In the genomic region with DNA sequence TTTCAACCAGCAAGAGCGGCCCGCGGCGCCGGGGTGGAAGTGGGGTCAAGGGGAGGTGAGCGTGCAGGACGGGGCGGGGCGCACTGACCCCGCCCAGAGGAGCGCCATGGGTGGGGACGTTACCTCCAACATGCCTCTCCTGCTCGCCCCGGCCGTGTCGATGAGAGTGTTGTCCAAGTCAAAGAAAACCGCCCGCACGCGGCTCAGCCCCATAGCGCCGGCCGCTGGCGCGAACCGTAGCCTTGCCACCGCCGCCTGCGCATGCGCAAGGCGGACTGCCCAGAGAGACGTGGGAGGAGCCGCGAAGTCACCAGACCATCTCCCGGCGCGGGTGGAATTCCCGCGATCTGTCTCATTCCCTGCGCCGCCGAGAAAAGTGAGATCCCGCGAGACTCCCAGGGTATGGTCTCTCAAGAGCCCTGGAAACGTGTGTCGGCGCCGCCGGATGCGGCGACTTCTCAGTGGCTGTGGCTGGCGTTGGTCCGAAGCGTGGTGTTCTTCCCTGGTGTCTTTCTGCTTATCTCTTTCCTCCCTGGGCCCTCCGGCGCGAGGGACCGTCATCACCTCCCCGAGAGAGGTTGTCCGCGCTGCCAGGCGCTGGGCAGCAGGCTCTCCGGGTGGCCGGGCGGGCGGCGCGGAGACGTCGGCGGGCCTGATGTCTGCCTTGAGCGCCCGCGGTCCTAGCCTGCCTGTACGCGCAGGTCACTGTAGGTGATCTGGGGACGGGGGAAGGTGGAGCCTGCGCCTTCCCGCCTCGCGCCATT, we compare ENCODE assay signal across 1 cellular context.
TF ChIP-seq lines count a peak whose summit lies in the region.

A gene with protein sequence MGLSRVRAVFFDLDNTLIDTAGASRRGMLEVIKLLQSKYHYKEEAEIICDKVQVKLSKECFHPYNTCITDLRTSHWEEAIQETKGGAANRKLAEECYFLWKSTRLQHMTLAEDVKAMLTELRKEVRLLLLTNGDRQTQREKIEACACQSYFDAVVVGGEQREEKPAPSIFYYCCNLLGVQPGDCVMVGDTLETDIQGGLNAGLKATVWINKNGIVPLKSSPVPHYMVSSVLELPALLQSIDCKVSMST (minus strand): TSS at position 279 of the 764 bp plus-strand sequence. CDS start 66 bp downstream, at position 213.

TF ChIP-seq in SK-N-SH, 30 proteins besides CTCF, POLR2A, EP300 and RAD21 (continued from another document):
- TF ChIP-seq, protein P1, sequence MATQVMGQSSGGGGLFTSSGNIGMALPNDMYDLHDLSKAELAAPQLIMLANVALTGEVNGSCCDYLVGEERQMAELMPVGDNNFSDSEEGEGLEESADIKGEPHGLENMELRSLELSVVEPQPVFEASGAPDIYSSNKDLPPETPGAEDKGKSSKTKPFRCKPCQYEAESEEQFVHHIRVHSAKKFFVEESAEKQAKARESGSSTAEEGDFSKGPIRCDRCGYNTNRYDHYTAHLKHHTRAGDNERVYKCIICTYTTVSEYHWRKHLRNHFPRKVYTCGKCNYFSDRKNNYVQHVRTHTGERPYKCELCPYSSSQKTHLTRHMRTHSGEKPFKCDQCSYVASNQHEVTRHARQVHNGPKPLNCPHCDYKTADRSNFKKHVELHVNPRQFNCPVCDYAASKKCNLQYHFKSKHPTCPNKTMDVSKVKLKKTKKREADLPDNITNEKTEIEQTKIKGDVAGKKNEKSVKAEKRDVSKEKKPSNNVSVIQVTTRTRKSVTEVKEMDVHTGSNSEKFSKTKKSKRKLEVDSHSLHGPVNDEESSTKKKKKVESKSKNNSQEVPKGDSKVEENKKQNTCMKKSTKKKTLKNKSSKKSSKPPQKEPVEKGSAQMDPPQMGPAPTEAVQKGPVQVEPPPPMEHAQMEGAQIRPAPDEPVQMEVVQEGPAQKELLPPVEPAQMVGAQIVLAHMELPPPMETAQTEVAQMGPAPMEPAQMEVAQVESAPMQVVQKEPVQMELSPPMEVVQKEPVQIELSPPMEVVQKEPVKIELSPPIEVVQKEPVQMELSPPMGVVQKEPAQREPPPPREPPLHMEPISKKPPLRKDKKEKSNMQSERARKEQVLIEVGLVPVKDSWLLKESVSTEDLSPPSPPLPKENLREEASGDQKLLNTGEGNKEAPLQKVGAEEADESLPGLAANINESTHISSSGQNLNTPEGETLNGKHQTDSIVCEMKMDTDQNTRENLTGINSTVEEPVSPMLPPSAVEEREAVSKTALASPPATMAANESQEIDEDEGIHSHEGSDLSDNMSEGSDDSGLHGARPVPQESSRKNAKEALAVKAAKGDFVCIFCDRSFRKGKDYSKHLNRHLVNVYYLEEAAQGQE (IDR thresholded peaks at IDR 0.05; ENCODE audit: low read depth, low read length), result no peak; the same call in 1 of the 2 replicates
- TF ChIP-seq, protein P2, sequence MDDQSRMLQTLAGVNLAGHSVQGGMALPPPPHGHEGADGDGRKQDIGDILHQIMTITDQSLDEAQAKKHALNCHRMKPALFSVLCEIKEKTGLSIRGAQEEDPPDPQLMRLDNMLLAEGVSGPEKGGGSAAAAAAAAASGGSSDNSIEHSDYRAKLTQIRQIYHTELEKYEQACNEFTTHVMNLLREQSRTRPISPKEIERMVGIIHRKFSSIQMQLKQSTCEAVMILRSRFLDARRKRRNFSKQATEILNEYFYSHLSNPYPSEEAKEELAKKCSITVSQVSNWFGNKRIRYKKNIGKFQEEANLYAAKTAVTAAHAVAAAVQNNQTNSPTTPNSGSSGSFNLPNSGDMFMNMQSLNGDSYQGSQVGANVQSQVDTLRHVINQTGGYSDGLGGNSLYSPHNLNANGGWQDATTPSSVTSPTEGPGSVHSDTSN (IDR thresholded peaks at IDR 0.05), result no peak
- TF ChIP-seq ELF1 (IDR thresholded peaks at IDR 0.05) (no peak), FOXM1 (IDR thresholded peaks at IDR 0.05; ENCODE audit: low read depth) (no peak), FOXJ3 (CRISPR knock-in tag; IDR thresholded peaks at IDR 0.05) (no peak; the same call in 1 of the 2 replicates), TEAD4 (IDR thresholded peaks at IDR 0.05; ENCODE audit: borderline replicate concordance, insufficient read depth) (no peak), RXRA (IDR thresholded peaks at IDR 0.05; ENCODE audit: borderline replicate concordance, low read depth) (peak; percentile 46; the same call in 1 of the 2 replicates), RCOR1 (IDR thresholded peaks at IDR 0.05; ENCODE audit: low read length) (no peak), CHD2 (IDR thresholded peaks at IDR 0.05; ENCODE audit: low read length, partially characterized antibody) (peak; percentile 100), GATA2 (CRISPR knock-in tag; IDR thresholded peaks at IDR 0.05) (no peak), SMC3 (IDR thresholded peaks at IDR 0.05; ENCODE audit: low read depth, low read length) (peak; percentile 26)
- TF ChIP-seq, protein P3, sequence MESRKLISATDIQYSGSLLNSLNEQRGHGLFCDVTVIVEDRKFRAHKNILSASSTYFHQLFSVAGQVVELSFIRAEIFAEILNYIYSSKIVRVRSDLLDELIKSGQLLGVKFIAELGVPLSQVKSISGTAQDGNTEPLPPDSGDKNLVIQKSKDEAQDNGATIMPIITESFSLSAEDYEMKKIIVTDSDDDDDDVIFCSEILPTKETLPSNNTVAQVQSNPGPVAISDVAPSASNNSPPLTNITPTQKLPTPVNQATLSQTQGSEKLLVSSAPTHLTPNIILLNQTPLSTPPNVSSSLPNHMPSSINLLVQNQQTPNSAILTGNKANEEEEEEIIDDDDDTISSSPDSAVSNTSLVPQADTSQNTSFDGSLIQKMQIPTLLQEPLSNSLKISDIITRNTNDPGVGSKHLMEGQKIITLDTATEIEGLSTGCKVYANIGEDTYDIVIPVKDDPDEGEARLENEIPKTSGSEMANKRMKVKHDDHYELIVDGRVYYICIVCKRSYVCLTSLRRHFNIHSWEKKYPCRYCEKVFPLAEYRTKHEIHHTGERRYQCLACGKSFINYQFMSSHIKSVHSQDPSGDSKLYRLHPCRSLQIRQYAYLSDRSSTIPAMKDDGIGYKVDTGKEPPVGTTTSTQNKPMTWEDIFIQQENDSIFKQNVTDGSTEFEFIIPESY (IDR thresholded peaks at IDR 0.05; ENCODE audit: borderline replicate concordance, low read depth), result peak; percentile 99
- TF ChIP-seq, protein P4, sequence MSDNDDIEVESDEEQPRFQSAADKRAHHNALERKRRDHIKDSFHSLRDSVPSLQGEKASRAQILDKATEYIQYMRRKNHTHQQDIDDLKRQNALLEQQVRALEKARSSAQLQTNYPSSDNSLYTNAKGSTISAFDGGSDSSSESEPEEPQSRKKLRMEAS (IDR thresholded peaks at IDR 0.05; ENCODE audit: low read depth), result peak; percentile 87
